Comparison of ENCODE assay signal across 1 cellular context in the genomic region with DNA sequence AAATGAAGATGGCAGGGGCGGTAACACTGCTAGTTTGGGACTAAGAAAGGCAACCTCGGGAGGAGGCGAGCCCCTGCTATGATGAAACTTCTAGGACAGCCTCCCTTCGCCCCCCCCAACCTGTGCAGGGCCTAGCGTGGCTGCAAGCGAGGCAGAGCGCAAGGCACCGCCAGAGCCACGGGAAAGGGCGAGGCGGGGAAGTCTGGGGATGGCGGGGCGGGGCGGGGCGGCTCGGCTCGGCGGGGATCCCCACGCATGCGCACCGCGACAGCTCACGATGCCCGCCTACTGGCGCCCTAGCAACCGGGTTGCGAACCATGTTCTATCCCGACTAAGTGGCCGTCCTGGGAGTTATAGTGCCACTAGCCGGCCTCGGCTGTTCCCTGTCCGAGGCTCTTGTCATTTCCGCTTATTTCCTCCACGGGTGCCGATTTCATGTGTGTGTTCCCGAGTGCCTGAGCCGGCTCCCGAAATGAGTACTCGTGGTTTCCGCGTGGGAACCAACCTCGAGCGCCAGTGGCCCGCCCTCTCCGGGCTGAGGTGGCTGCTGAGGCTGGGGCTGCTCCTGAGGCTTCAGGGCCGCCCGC.
TF ChIP-seq lines count a peak whose summit lies in the region.

No MANE protein-coding gene starts in this region.

TF ChIP-seq in GM12878, 131 proteins besides CTCF, POLR2A, EP300 and RAD21 (continued from another document and continues in another):
- no peak for TF ChIP-seq BCL3 (IDR thresholded peaks at IDR 0.05; ENCODE audit: borderline replicate concordance, insufficient read depth, low read depth, low read length, poor library complexity, severe bottlenecking)
- TF ChIP-seq RB1 (IDR thresholded peaks at IDR 0.05; ENCODE audit: borderline replicate concordance) = no peak
- no peak for TF ChIP-seq CBX3 (IDR thresholded peaks at IDR 0.05; ENCODE audit: borderline replicate concordance, low read depth)
- no peak for TF ChIP-seq ZBTB11 (CRISPR knock-in tag; IDR thresholded peaks at IDR 0.05)
- TF ChIP-seq, protein P1, sequence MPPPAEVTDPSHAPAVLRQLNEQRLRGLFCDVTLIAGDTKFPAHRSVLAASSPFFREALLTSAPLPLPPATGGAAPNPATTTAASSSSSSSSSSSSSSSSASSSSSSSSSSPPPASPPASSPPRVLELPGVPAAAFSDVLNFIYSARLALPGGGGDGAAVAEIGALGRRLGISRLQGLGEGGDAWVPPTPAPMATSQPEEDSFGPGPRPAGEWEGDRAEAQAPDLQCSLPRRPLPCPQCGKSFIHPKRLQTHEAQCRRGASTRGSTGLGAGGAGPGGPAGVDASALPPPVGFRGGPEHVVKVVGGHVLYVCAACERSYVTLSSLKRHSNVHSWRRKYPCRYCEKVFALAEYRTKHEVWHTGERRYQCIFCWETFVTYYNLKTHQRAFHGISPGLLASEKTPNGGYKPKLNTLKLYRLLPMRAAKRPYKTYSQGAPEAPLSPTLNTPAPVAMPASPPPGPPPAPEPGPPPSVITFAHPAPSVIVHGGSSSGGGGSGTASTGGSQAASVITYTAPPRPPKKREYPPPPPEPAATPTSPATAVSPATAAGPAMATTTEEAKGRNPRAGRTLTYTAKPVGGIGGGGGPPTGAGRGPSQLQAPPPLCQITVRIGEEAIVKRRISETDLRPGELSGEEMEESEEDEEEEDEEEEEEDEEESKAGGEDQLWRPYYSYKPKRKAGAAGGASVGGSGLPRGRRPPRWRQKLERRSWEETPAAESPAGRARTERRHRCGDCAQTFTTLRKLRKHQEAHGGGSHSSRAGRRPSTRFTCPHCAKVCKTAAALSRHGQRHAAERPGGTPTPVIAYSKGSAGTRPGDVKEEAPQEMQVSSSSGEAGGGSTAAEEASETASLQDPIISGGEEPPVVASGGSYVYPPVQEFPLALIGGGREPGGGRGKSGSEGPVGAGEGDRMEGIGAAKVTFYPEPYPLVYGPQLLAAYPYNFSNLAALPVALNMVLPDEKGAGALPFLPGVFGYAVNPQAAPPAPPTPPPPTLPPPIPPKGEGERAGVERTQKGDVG (CRISPR knock-in tag; IDR thresholded peaks at IDR 0.05) = no peak
- TF ChIP-seq ETV6 (conservative IDR thresholded peaks at IDR 0.05 in 1 of 2, IDR thresholded peaks at IDR 0.05 in 1 of 2; ENCODE audit: borderline replicate concordance in 1 of 2, low read depth in 1 of 2) = no peak
- no peak for TF ChIP-seq E2F8 (IDR thresholded peaks at IDR 0.05; ENCODE audit: low read depth, partially characterized antibody)
- no peak for TF ChIP-seq ZBTB33 (IDR thresholded peaks at IDR 0.05)
- no peak for TF ChIP-seq ESRRA (IDR thresholded peaks at IDR 0.05; ENCODE audit: low read length)
- TF ChIP-seq IKZF1 (conservative IDR thresholded peaks at IDR 0.05) = no peak
- peak; percentile 53 for TF ChIP-seq NRF1 (conservative IDR thresholded peaks at IDR 0.05; ENCODE audit: low read depth, low read length)
- peak; percentile 60; the same call in 1 of the 2 replicates for TF ChIP-seq BACH1 (IDR thresholded peaks at IDR 0.05; ENCODE audit: borderline replicate concordance)
- TF ChIP-seq PKNOX1 (IDR thresholded peaks at IDR 0.05) = no peak
- no peak for TF ChIP-seq PML (IDR thresholded peaks at IDR 0.05; ENCODE audit: low read length)
- TF ChIP-seq YBX1 (IDR thresholded peaks at IDR 0.05) = no peak
- TF ChIP-seq POU2F2 (IDR thresholded peaks at IDR 0.05; ENCODE audit: borderline replicate concordance, low read depth, low read length) = 0 out of 3 replicates have a peak, but pooled peaks have one; percentile 20
- no peak for TF ChIP-seq BCL11A (IDR thresholded peaks at IDR 0.05; ENCODE audit: low read depth, low read length)
- TF ChIP-seq SUZ12 (IDR thresholded peaks at IDR 0.05; ENCODE audit: unreplicated experiment) = no peak
- no peak for TF ChIP-seq ZBTB40 (IDR thresholded peaks at IDR 0.05; ENCODE audit: borderline replicate concordance)
- TF ChIP-seq SUPT20H (IDR thresholded peaks at IDR 0.05; ENCODE audit: borderline replicate concordance, control insufficient read depth, low read depth, low read length) = no peak
- TF ChIP-seq POLR2AphosphoS2 (IDR thresholded peaks at IDR 0.05; ENCODE audit: low read depth, low read length) = no peak
- no peak for TF ChIP-seq HCFC1 (IDR thresholded peaks at IDR 0.05; ENCODE audit: low read length)
- no peak for TF ChIP-seq IRF3 (IDR thresholded peaks at IDR 0.05)
- TF ChIP-seq CHD4 (IDR thresholded peaks at IDR 0.05) = no peak
- no peak for TF ChIP-seq ZNF207 (IDR thresholded peaks at IDR 0.05; ENCODE audit: borderline replicate concordance)
- TF ChIP-seq HDAC6 (IDR thresholded peaks at IDR 0.05; ENCODE audit: unreplicated experiment) = no peak
- no peak for TF ChIP-seq HDAC2 (IDR thresholded peaks at IDR 0.05)
- TF ChIP-seq SPI1 (IDR thresholded peaks at IDR 0.05; ENCODE audit: borderline replicate concordance, insufficient read depth, low read depth, low read length) = no peak
- peak; percentile 19; the same call in 1 of the 2 replicates for TF ChIP-seq MAX (IDR thresholded peaks at IDR 0.05; ENCODE audit: low read depth, low read length)
- no peak for TF ChIP-seq FOXK2 (IDR thresholded peaks at IDR 0.05)
- TF ChIP-seq SMAD5 (IDR thresholded peaks at IDR 0.05; ENCODE audit: low read depth) = no peak
- no peak for TF ChIP-seq ZNF24 (IDR thresholded peaks at IDR 0.05)
- no peak for TF ChIP-seq STAT3 (IDR thresholded peaks at IDR 0.05; ENCODE audit: low read depth, low read length)
- no peak for TF ChIP-seq RFX5 (IDR thresholded peaks at IDR 0.05; ENCODE audit: low read depth, low read length)
- no peak for TF ChIP-seq SMAD1 (IDR thresholded peaks at IDR 0.05; ENCODE audit: low read depth, partially characterized antibody)
- TF ChIP-seq ASH2L (IDR thresholded peaks at IDR 0.05; ENCODE audit: borderline replicate concordance, low read depth) = no peak
- TF ChIP-seq POLR2AphosphoS5 (IDR thresholded peaks at IDR 0.05; ENCODE audit: low read length) = no peak
